In genomic region chr3:112561085-112561692, GRCh38 we compare ENCODE assay signal across 8 cellular contexts. TPM values are rescaled to one million over a fixed set of nuclear protein-coding genes. Genes with fewer than 3 reads are reported as not detected.
DNase-seq lines count a peak whose midpoint lies in the region; ATAC-seq and TF ChIP-seq lines count a peak whose summit lies in the region.

No MANE protein-coding gene starts in this region.

- no CpG with 5 or more reads among the region's 44 CpGs for WGBS in trophoblast cell (ENCODE audit: extremely low coverage, insufficient coverage, insufficient read length)
- WGBS in transverse colon (ENCODE audit: low coverage in 1 of 2), 2 donors, result 0 to 3% methylated on average over 5 to 35 of the region's 44 CpGs

- peak overlapping the region; percentile 62 for H2AFZ ChIP-seq in trophoblast cell (ENCODE audit: insufficient read depth, low read length, poor library complexity)

- no peaks in the 10 kb centered on the region for H3K9me3 Mint-ChIP-seq in activated naive CD8-positive, alpha-beta T cell treated with anti-CD3 and anti-CD28 coated beads, Interleukin-2, amount 10 ng/mL, durations not matched to agents 7 days and 5 days

- H2BK12ac ChIP-seq in trophoblast cell (ENCODE audit: low read length), result no peak overlapping the region

- H3K9me3 ChIP-seq in ES-I3 (ENCODE audit: control insufficient read depth, insufficient read depth, low read length) (no peaks in the 10 kb centered on the region), SJSA1 (replicated peaks) (no peaks in the 10 kb centered on the region), cardiac muscle cell (ENCODE audit: low read depth) (no peaks in the 10 kb centered on the region), trophoblast cell (ENCODE audit: insufficient read depth, low read depth, low read length) (no peaks in the 10 kb centered on the region), transverse colon (no peaks in the 10 kb centered on the region)

- peak overlapping the region; percentile 53 for H3K4me3 ChIP-seq in SJSA1
- peak overlapping the region; percentile 91 for H3K4me3 ChIP-seq in cardiac muscle cell
- H3K4me3 ChIP-seq in trophoblast cell (ENCODE audit: low read depth, low read length), result peak overlapping the region; percentile 93
- peak overlapping the region; percentile 69 to 96 (median 76) for H3K4me3 ChIP-seq in transverse colon

- H3K27me3 Mint-ChIP-seq in activated naive CD8-positive, alpha-beta T cell treated with anti-CD3 and anti-CD28 coated beads, Interleukin-2, amount 10 ng/mL, durations not matched to agents 7 days and 5 days, result no peaks in the 10 kb centered on the region

- peak overlapping the region; percentile 18 for H3K4ac ChIP-seq in trophoblast cell (ENCODE audit: low read depth, low read length)

- H3K4me1 ChIP-seq in ES-I3 (ENCODE audit: insufficient read depth, low read length) (peaks cover 25% of the 10 kb centered on the region), SJSA1 (replicated peaks) (peaks cover 4% of the 10 kb centered on the region; the same call in 1 of the 2 replicates), cardiac muscle cell (ENCODE audit: low read depth) (no peaks in the 10 kb centered on the region), trophoblast cell (ENCODE audit: control insufficient read depth in 1 of 2, insufficient read depth in 2 of 2, low read length in 2 of 2) (peaks cover 2 to 3% of the 10 kb centered on the region in 2 experiments), transverse colon (peaks cover 14 to 43% (median 26%) of the 10 kb centered on the region in 4 donors)

- H4K8ac ChIP-seq in trophoblast cell (ENCODE audit: low read depth, low read length), result peak overlapping the region; percentile 83

- H2BK120ac ChIP-seq in trophoblast cell (ENCODE audit: insufficient read depth, low read length, poor library complexity), result peak overlapping the region; percentile 27

- TF ChIP-seq EP300 in transverse colon (IDR thresholded peaks at IDR 0.05; ENCODE audit: low read depth), result no peak

- H3K18ac ChIP-seq in trophoblast cell (ENCODE audit: low read length), result peak overlapping the region; percentile 56

- peak; percentile 27 for ATAC-seq in GM21737 (IDR thresholded peaks at IDR 0.05; ENCODE audit: unreplicated experiment)
- peak; percentile 53 for ATAC-seq in activated naive CD8-positive, alpha-beta T cell treated with anti-CD3 and anti-CD28 coated beads, Interleukin-2, amount 10 ng/mL, durations not matched to agents 7 days and 5 days (ENCODE audit: low read depth)

- POLR2A ChIA-PET in activated naive CD8-positive, alpha-beta T cell treated with anti-CD3 and anti-CD28 coated beads, Interleukin-2, amount 10 ng/mL, durations not matched to agents 7 days and 5 days (lab: Charles Lee), result interaction anchor here (0.7 to 1.3 kb wide), 6 partner anchors 16 to 582 kb away, joined by 3 to 5 read pairs (median 3); partner anchors contain the start of genes ABHD10 and CD200

- intact Hi-C loops in transverse colon (cut with DNase I; ENCODE audit: low total_unique reads), result no loop called here

- TF ChIP-seq POLR2A in transverse colon (IDR thresholded peaks at IDR 0.05), result no peak

- H3K27ac ChIP-seq in SJSA1 (peak overlapping the region; percentile 79), cardiac muscle cell (peak overlapping the region; percentile 92), trophoblast cell (ENCODE audit: low read depth, low read length) (peak overlapping the region; percentile 77), transverse colon (peak overlapping the region; percentile 91 to 99 (median 96))

- no peak overlapping the region for H2AK5ac ChIP-seq in trophoblast cell (ENCODE audit: low read length)

- H3K79me2 ChIP-seq in trophoblast cell (ENCODE audit: control insufficient read depth, insufficient read depth, low read length, poor library complexity), result peaks cover 7% of the 10 kb centered on the region

- peak overlapping the region; percentile 50 for H4K12ac ChIP-seq in trophoblast cell (ENCODE audit: low read depth, low read length)

- H3K27ac Mint-ChIP-seq in activated naive CD8-positive, alpha-beta T cell treated with anti-CD3 and anti-CD28 coated beads, Interleukin-2, amount 10 ng/mL, durations not matched to agents 7 days and 5 days, result peak overlapping the region; percentile 95

- TF ChIP-seq CTCF in cardiac muscle cell (IDR thresholded peaks at IDR 0.05; ENCODE audit: low read depth, low read length), result no peak
- no peak for TF ChIP-seq CTCF in transverse colon (IDR thresholded peaks at IDR 0.05)

- H3K4me1 Mint-ChIP-seq in activated naive CD8-positive, alpha-beta T cell treated with anti-CD3 and anti-CD28 coated beads, Interleukin-2, amount 10 ng/mL, durations not matched to agents 7 days and 5 days, result peaks cover 22% of the 10 kb centered on the region

- peak overlapping the region; percentile 84 for H3K9ac ChIP-seq in ES-I3 (ENCODE audit: low read depth, low read length)
- peak overlapping the region; percentile 75 for H3K9ac ChIP-seq in trophoblast cell (ENCODE audit: low read length)

- in situ Hi-C loops in KBM-7 (cut with MboI; ENCODE audit: low pct_unique_long_range_greater_than_20kb, low sequenced_read_pairs) (no loop called here), transverse colon (cut with MboI; ENCODE audit: low pct_ligation_motif_present in 1 of 4, low pct_unique_long_range_greater_than_20kb in 1 of 4, low sequenced_read_pairs in 3 of 4) (loop anchor here in 1 of 4 donors (25.0 kb wide), 1 partner anchor 426 kb away; the partner anchor contains the start of genes CD200R1 and GTPBP8)

- H3K36me3 Mint-ChIP-seq in activated naive CD8-positive, alpha-beta T cell treated with anti-CD3 and anti-CD28 coated beads, Interleukin-2, amount 10 ng/mL, durations not matched to agents 7 days and 5 days, result peaks cover 10% of the 10 kb centered on the region

- H3K23ac ChIP-seq in trophoblast cell (ENCODE audit: low read length), result no peak overlapping the region

- H3K79me1 ChIP-seq in trophoblast cell (ENCODE audit: low read length), result peaks cover 11% of the 10 kb centered on the region

- H3K27me3 ChIP-seq in SJSA1 (replicated peaks) (no peaks in the 10 kb centered on the region), cardiac muscle cell (no peaks in the 10 kb centered on the region), trophoblast cell (ENCODE audit: insufficient read depth, low read length) (no peaks in the 10 kb centered on the region), transverse colon (no peaks in the 10 kb centered on the region)

- DNase-seq in KBM-7 (peak; percentile 86), SJSA1 (ENCODE audit: low read depth in 1 of 2, low spot score in 2 of 2) (peak; percentile 75 to 80), cardiac muscle cell (ENCODE audit: low read depth in 1 of 2, low spot score in 1 of 2) (peak; percentile 87 to 91), trophoblast cell (peak; percentile 69 to 85), transverse colon (peak; percentile 80)
- peak; percentile 75 for DNase-seq in activated naive CD8-positive, alpha-beta T cell treated with anti-CD3 and anti-CD28 coated beads, Interleukin-2, amount 10 ng/mL, durations not matched to agents 7 days and 5 days

- H3K14ac ChIP-seq in trophoblast cell (ENCODE audit: low read length), result peak overlapping the region; percentile 63

- H4K91ac ChIP-seq in trophoblast cell (ENCODE audit: low read depth, low read length), result peak overlapping the region; percentile 52

- H2BK5ac ChIP-seq in trophoblast cell (ENCODE audit: low read depth, low read length, poor library complexity), result peak overlapping the region; percentile 17

- H3K4me3 Mint-ChIP-seq in activated naive CD8-positive, alpha-beta T cell treated with anti-CD3 and anti-CD28 coated beads, Interleukin-2, amount 10 ng/mL, durations not matched to agents 7 days and 5 days, result peak overlapping the region; percentile 97

- H3K36me3 ChIP-seq in ES-I3 (ENCODE audit: insufficient read depth, low read length), result no peaks in the 10 kb centered on the region; the same call in 1 of the 2 replicates
- peaks cover 13% of the 10 kb centered on the region; the same call in 1 of the 2 replicates for H3K36me3 ChIP-seq in SJSA1
- H3K36me3 ChIP-seq in cardiac muscle cell, result no peaks in the 10 kb centered on the region
- H3K36me3 ChIP-seq in trophoblast cell (ENCODE audit: control insufficient read depth in 1 of 2, insufficient read depth in 2 of 2, low read length in 2 of 2), result peaks cover 0 to 3% of the 10 kb centered on the region in 2 experiments
- peaks cover 0 to 8% (median 0%) of the 10 kb centered on the region in 4 donors for H3K36me3 ChIP-seq in transverse colon

- peak overlapping the region; percentile 89 for H3K4me2 ChIP-seq in trophoblast cell (ENCODE audit: low read length)

RNA-seq across cellular contexts. Expression of gene ATG3, which starts 0.6 kb away (rescaled TPM):
- 69.7 and 73.2 TPM in 2 replicates for total RNA-seq in SJSA1 (2014; rRNA removed; shearing (Covaris generic))
- total RNA-seq in activated naive CD8-positive, alpha-beta T cell treated with anti-CD3 and anti-CD28 coated beads, Interleukin-2, amount 10 ng/mL, durations not matched to agents 7 days and 5 days, result 10 to 100 TPM; 63.5 to 65.7 TPM
- total RNA-seq in cardiac muscle cell (38.3 and 43.6 TPM in 2 replicates), transverse colon (10 to 100 TPM; 24.3 to 82.6 (median 52.8) TPM)
- 53.9 and 57.9 TPM in 2 replicates for polyA plus RNA-seq in cardiac muscle cell
- 40.4 and 41.2 TPM in 2 replicates for polyA plus RNA-seq in trophoblast cell (2013)

RNA-seq across cellular contexts. Expression of gene SLC35A5, which starts 0.7 kb away (rescaled TPM):
- total RNA-seq in SJSA1 (2014; rRNA removed; shearing (Covaris generic)), result 45.7 and 46.5 TPM in 2 replicates
- 10 to 100 TPM; 16.4 to 18.1 TPM for total RNA-seq in activated naive CD8-positive, alpha-beta T cell treated with anti-CD3 and anti-CD28 coated beads, Interleukin-2, amount 10 ng/mL, durations not matched to agents 7 days and 5 days
- total RNA-seq in cardiac muscle cell (11.1 and 16.7 TPM in 2 replicates), transverse colon (10 to 100 TPM in 3 of 4 donors, under 1 TPM in 1; 0.80 to 49.2 (median 25.4) TPM)
- 29.2 and 38.3 TPM in 2 replicates for polyA plus RNA-seq in cardiac muscle cell
- polyA plus RNA-seq in trophoblast cell (2013), result 19.8 and 20.6 TPM in 2 replicates

Comparison
In these comparisons a context has a peak if more than half of its experiments do, and no peak if none do; other contexts are left out.
1. Peak in every context shown above with its lines: DNase-seq, ATAC-seq, H3K4me3 ChIP-seq and H3K27ac ChIP-seq.